ENCODE assay signal across 20 cellular contexts in genomic region chr6:168078199-168078942, GRCh38. TPM values are rescaled to one million over a fixed set of nuclear protein-coding genes. Genes with fewer than 3 reads are reported as not detected.
"Had no signal": no experiment of that assay in that cellular context is flagged by ENCODE, and none has a peak within 500 bp of the region (broad histone marks: within the 10 kb centered on the region; RNA-seq: fewer than 3 reads in every experiment).

No MANE protein-coding gene starts in this region.

- H3K4me3 Mint-ChIP-seq: activated CD8-positive, alpha-beta memory T cell treated with anti-CD3 and anti-CD28 coated beads, Interleukin-2, amount 10 ng/mL, durations not matched to agents 7 days and 5 days; activated T-cell treated with anti-CD3 and anti-CD28 coated beads, Interleukin-2, amount 50 U/mL, for 24 hours; brain had no signal

- H3K9me3 Mint-ChIP-seq: activated naive CD4-positive, alpha-beta T cell treated with anti-CD3 and anti-CD28 coated beads, Interleukin-2, amount 50 U/mL, for 72 hours; activated T-cell treated with anti-CD3 and anti-CD28 coated beads, Interleukin-2, amount 50 U/mL, for 24 hours; brain had no signal

- H3K27me3 ChIP-seq: foreskin keratinocyte, right lobe of liver, uterus had no signal

- DNase-seq: activated CD4-positive, alpha-beta T cell treated with anti-CD3 and anti-CD28 coated beads, Interleukin-2, amount 50 U/mL, for 4 hours; activated CD4-positive, CD25-positive, alpha-beta regulatory T cell treated with anti-CD3 and anti-CD28 coated beads, Interleukin-2, amount 50 U/mL, for 72 hours; activated CD8-positive, alpha-beta memory T cell treated with anti-CD3 and anti-CD28 coated beads, Interleukin-2, amount 10 ng/mL, durations not matched to agents 7 days and 5 days; activated effector memory CD4-positive, alpha-beta T cell treated with Interleukin-2 at 50 U/mL for 16 hours; activated T-cell treated with anti-CD3 and anti-CD28 coated beads, Interleukin-2, amount 50 U/mL, for 24 hours; amniotic stem cell; esophagus squamous epithelium; foreskin keratinocyte; head of caudate nucleus; posterior cingulate gyrus; stimulated activated CD4-positive, alpha-beta T cell treated with anti-CD3 and anti-CD28 coated beads, Interleukin-12 subunit alpha, Interleukin-12 subunit beta, amount 100 ng/mL, for 4 hours; stimulated activated CD4-positive, alpha-beta T cell treated with anti-CD3 and anti-CD28 coated beads, Interleukin-2, amount 100 ng/mL, for 48 hours; stimulated activated naive CD4-positive, alpha-beta T cell treated with Interleukin-2 at 50 U/mL for 16 hours; SW 1271; uterus had no signal

- H3K4me1 Mint-ChIP-seq: activated CD8-positive, alpha-beta memory T cell treated with anti-CD3 and anti-CD28 coated beads, Interleukin-2, amount 10 ng/mL, durations not matched to agents 7 days and 5 days had no signal

- H3K9me3 ChIP-seq: esophagus squamous epithelium, right lobe of liver, thoracic aorta, uterus had no signal

- ATAC-seq: activated CD8-positive, alpha-beta memory T cell treated with anti-CD3 and anti-CD28 coated beads, Interleukin-2, amount 10 ng/mL, durations not matched to agents 7 days and 5 days; activated naive CD4-positive, alpha-beta T cell treated with anti-CD3 and anti-CD28 coated beads, Interleukin-2, amount 50 U/mL, for 72 hours; foreskin keratinocyte had no signal

- H3K4me1 ChIP-seq: esophagus squamous epithelium, foreskin keratinocyte, uterus had no signal

- H3K27ac Mint-ChIP-seq: activated CD8-positive, alpha-beta memory T cell treated with anti-CD3 and anti-CD28 coated beads, Interleukin-2, amount 10 ng/mL, durations not matched to agents 7 days and 5 days; activated naive CD4-positive, alpha-beta T cell treated with anti-CD3 and anti-CD28 coated beads, Interleukin-2, amount 50 U/mL, for 72 hours; activated T-cell treated with anti-CD3 and anti-CD28 coated beads, Interleukin-2, amount 50 U/mL, for 24 hours had no signal

- H3K27ac ChIP-seq: esophagus squamous epithelium, foreskin keratinocyte, right lobe of liver, thoracic aorta, uterus had no signal

- H3K4me3 ChIP-seq: esophagus squamous epithelium, right lobe of liver, thoracic aorta, uterus had no signal

- H3K36me3 Mint-ChIP-seq: activated CD8-positive, alpha-beta memory T cell treated with anti-CD3 and anti-CD28 coated beads, Interleukin-2, amount 10 ng/mL, durations not matched to agents 7 days and 5 days; activated naive CD4-positive, alpha-beta T cell treated with anti-CD3 and anti-CD28 coated beads, Interleukin-2, amount 50 U/mL, for 72 hours; brain had no signal

- H3K27me3 Mint-ChIP-seq: activated CD8-positive, alpha-beta memory T cell treated with anti-CD3 and anti-CD28 coated beads, Interleukin-2, amount 10 ng/mL, durations not matched to agents 7 days and 5 days had no signal

- H3K36me3 ChIP-seq: esophagus squamous epithelium, right lobe of liver, thoracic aorta, uterus had no signal

RNA-seq across cellular contexts. Expression of gene FRMD1, which starts 0.6 kb away (rescaled TPM):
- total RNA-seq: activated CD8-positive, alpha-beta memory T cell treated with anti-CD3 and anti-CD28 coated beads, Interleukin-2, amount 10 ng/mL, durations not matched to agents 7 days and 5 days; activated naive CD4-positive, alpha-beta T cell treated with anti-CD3 and anti-CD28 coated beads, Interleukin-2, amount 50 U/mL, for 72 hours; dermis microvascular lymphatic vessel endothelial cell; foreskin keratinocyte; thoracic aorta had no signal
- polyA plus RNA-seq: foreskin keratinocyte had no signal
